ENCODE assay signal across 18 cellular contexts in genomic region chr2:240528406-240529040, GRCh38. TPM values are rescaled to one million over a fixed set of nuclear protein-coding genes. Genes with fewer than 3 reads are reported as not detected.
DNase-seq lines count a peak whose midpoint lies in the region; ATAC-seq and TF ChIP-seq lines count a peak whose summit lies in the region.
"Had no signal": no experiment of that assay in that cellular context is flagged by ENCODE, and none has a peak within 500 bp of the region (broad histone marks: within the 10 kb centered on the region; RNA-seq: fewer than 3 reads in every experiment).

No MANE protein-coding gene starts in this region.

- H3K79me2 ChIP-seq in osteoblast (ENCODE audit: insufficient read depth, low read length), result no peaks in the 10 kb centered on the region

- H4K20me1 ChIP-seq in IMR-90 (ENCODE audit: insufficient read depth, low read length), result no peaks in the 10 kb centered on the region
- no peaks in the 10 kb centered on the region for H4K20me1 ChIP-seq in osteoblast (ENCODE audit: insufficient read depth, low read length)

- H3K9ac ChIP-seq in IMR-90 (ENCODE audit: low read depth, low read length), result no peak overlapping the region
- H3K9ac ChIP-seq: GM23248 had no signal

- H3K4me3 ChIP-seq in IMR-90 (ENCODE audit: insufficient read depth, low read depth, low read length), result no peak overlapping the region
- H3K4me3 ChIP-seq in osteoblast (ENCODE audit: insufficient read depth, low read length), result no peak overlapping the region
- H3K4me3 ChIP-seq: A549, GM23248 had no signal

- BruUV-seq in IMR-90 (replicated peaks; lab: Mats Ljungman, UMichigan), result no TSS peak

- 80% methylated on average over 2 of the region's 13 CpGs; no CpG with 5 or more reads in 1 of the 2 experiments for WGBS in IMR-90 (ENCODE audit: extremely low coverage in 2 of 2, insufficient read length in 1 of 2), 2 experiments

- H3K27ac ChIP-seq in IMR-90 (ENCODE audit: insufficient read depth, low read length) (no peak overlapping the region), osteoblast (ENCODE audit: low read depth, low read length) (no peak overlapping the region)
- H3K27ac ChIP-seq: A549, GM23248 had no signal

- H3K79me1 ChIP-seq in IMR-90 (ENCODE audit: low read depth in 1 of 2, low read length in 2 of 2), result peaks cover 0 to 6% of the 10 kb centered on the region in 2 experiments; a peak in 2 of 4 replicates

- no peak for TF ChIP-seq CTCF in IMR-90 (conservative IDR thresholded peaks at IDR 0.05; ENCODE audit: low read depth, low read length)
- TF ChIP-seq CTCF in osteoblast (IDR thresholded peaks at IDR 0.05; ENCODE audit: extremely low read depth, low read depth, low read length), result no peak
- TF ChIP-seq CTCF in type B pancreatic cell (conservative IDR thresholded peaks at IDR 0.05), result no peak

- peaks cover 86% of the 10 kb centered on the region for H3K36me3 Mint-ChIP-seq in activated naive CD8-positive, alpha-beta T cell treated with anti-CD3 and anti-CD28 coated beads, Interleukin-2, amount 50 U/mL, for 24 hours (ENCODE audit: low read depth)
- H3K36me3 Mint-ChIP-seq in activated naive CD8-positive, alpha-beta T cell treated with anti-CD3 and anti-CD28 coated beads for 36 hours, result peaks cover 86% of the 10 kb centered on the region
- H3K36me3 Mint-ChIP-seq in type B pancreatic cell, result peaks cover 59% of the 10 kb centered on the region

- dilution Hi-C loops in IMR-90 (cut with HindIII; ENCODE audit: low sequenced_read_pairs, unreplicated experiment), result no loop called here

- no peaks in the 10 kb centered on the region for H3K4me1 Mint-ChIP-seq in activated naive CD8-positive, alpha-beta T cell treated with anti-CD3 and anti-CD28 coated beads, Interleukin-2, amount 50 U/mL, for 24 hours
- no peaks in the 10 kb centered on the region for H3K4me1 Mint-ChIP-seq in activated naive CD8-positive, alpha-beta T cell treated with anti-CD3 and anti-CD28 coated beads for 36 hours
- no peaks in the 10 kb centered on the region for H3K4me1 Mint-ChIP-seq in type B pancreatic cell (ENCODE audit: unreplicated experiment)

- H3K27me3 ChIP-seq in IMR-90 (ENCODE audit: control insufficient read depth, insufficient read depth, low read length), result no peaks in the 10 kb centered on the region
- no peaks in the 10 kb centered on the region for H3K27me3 ChIP-seq in osteoblast (ENCODE audit: insufficient read depth, low read length)

- no peak overlapping the region for H2AK5ac ChIP-seq in IMR-90 (ENCODE audit: low read depth, low read length)

- peaks cover 23% of the 10 kb centered on the region for H3K9me3 ChIP-seq in IMR-90 (ENCODE audit: control insufficient read depth, insufficient read depth, low read length)
- peaks cover 2% of the 10 kb centered on the region for H3K9me3 ChIP-seq in osteoblast (ENCODE audit: low read depth, low read length)

- no peak overlapping the region for H3K27ac Mint-ChIP-seq in activated naive CD8-positive, alpha-beta T cell treated with anti-CD3 and anti-CD28 coated beads, Interleukin-2, amount 50 U/mL, for 24 hours
- no peak overlapping the region for H3K27ac Mint-ChIP-seq in activated naive CD8-positive, alpha-beta T cell treated with anti-CD3 and anti-CD28 coated beads for 36 hours
- no peak overlapping the region for H3K27ac Mint-ChIP-seq in type B pancreatic cell
- H3K27ac Mint-ChIP-seq: CD4-positive, alpha-beta T cell had no signal

- POLR2A ChIA-PET in IMR-90 (lab: Charles Lee; ENCODE audit: unreplicated experiment), result no interaction called here

- H4K5ac ChIP-seq in IMR-90 (ENCODE audit: low read depth, low read length), result no peak overlapping the region

- no peak for DNase-seq in activated naive CD8-positive, alpha-beta T cell treated with anti-CD3 and anti-CD28 coated beads, Interleukin-2, amount 50 U/mL, for 24 hours
- DNase-seq in activated naive CD8-positive, alpha-beta T cell treated with anti-CD3 and anti-CD28 coated beads for 36 hours, result no peak
- no peak for DNase-seq in IMR-90
- peak; percentile 65 for DNase-seq in osteoblast (ENCODE audit: insufficient read length, low spot score, missing footprints)
- peak; percentile 47 for DNase-seq in type B pancreatic cell (ENCODE audit: extremely low spot score, unreplicated experiment)
- no peak for DNase-seq in stimulated activated naive CD4-positive, alpha-beta T cell treated with Interleukin-2 at 50 U/mL for 16 hours (lab: John Stamatoyannopoulos, UW)
- no peak for DNase-seq in effector CD8-positive, alpha-beta T cell (lab: John Stamatoyannopoulos, UW)
- DNase-seq: CD4-positive, alpha-beta T cell; DMS153; GDM1; GM23248; HCEC 1CT; KBM-7; NCI-H1105; NCI-H1694; NCI-H2081 treated with DMSO at 0.1 percent for 48 hours; Right ventricle myocardium superior had no signal

- H3K36me3 ChIP-seq in IMR-90 (ENCODE audit: control insufficient read depth, insufficient read depth, low read length) (peaks cover 13% of the 10 kb centered on the region; the same call in 1 of the 2 replicates), osteoblast (ENCODE audit: insufficient read depth, low read length) (peaks cover 4% of the 10 kb centered on the region)

- peak; percentile 57 for ATAC-seq in activated naive CD8-positive, alpha-beta T cell treated with anti-CD3 and anti-CD28 coated beads, Interleukin-2, amount 50 U/mL, for 24 hours
- no peak for ATAC-seq in IMR-90 (ENCODE audit: low read depth)

- no peak overlapping the region for H3K4ac ChIP-seq in IMR-90 (ENCODE audit: low read depth, low read length)

- CTCF ChIA-PET in IMR-90 (lab: Yijun Ruan, JAX), result no interaction called here

- H2BK20ac ChIP-seq in IMR-90 (ENCODE audit: low read depth, low read length), result no peak overlapping the region

- no peak overlapping the region for H3K4me3 Mint-ChIP-seq in activated naive CD8-positive, alpha-beta T cell treated with anti-CD3 and anti-CD28 coated beads, Interleukin-2, amount 50 U/mL, for 24 hours
- H3K4me3 Mint-ChIP-seq in activated naive CD8-positive, alpha-beta T cell treated with anti-CD3 and anti-CD28 coated beads for 36 hours, result no peak overlapping the region
- no peak overlapping the region for H3K4me3 Mint-ChIP-seq in type B pancreatic cell
- H3K4me3 Mint-ChIP-seq: CD4-positive, alpha-beta T cell had no signal

- intact Hi-C loops in IMR-90 (cut with micrococcal nuclease), result no loop called here

- H4K91ac ChIP-seq in IMR-90 (ENCODE audit: insufficient read depth, low read depth, low read length), result no peak overlapping the region

- peaks cover 50% of the 10 kb centered on the region for H3K9me3 Mint-ChIP-seq in activated naive CD8-positive, alpha-beta T cell treated with anti-CD3 and anti-CD28 coated beads, Interleukin-2, amount 50 U/mL, for 24 hours
- peaks cover 46% of the 10 kb centered on the region for H3K9me3 Mint-ChIP-seq in activated naive CD8-positive, alpha-beta T cell treated with anti-CD3 and anti-CD28 coated beads for 36 hours
- H3K9me3 Mint-ChIP-seq in type B pancreatic cell, result peaks cover 24% of the 10 kb centered on the region

- no peak overlapping the region for H3K56ac ChIP-seq in IMR-90 (ENCODE audit: extremely low read depth, insufficient read depth, low read length)

- H2AFZ ChIP-seq in IMR-90 (replicated peaks; ENCODE audit: low read length, poor library complexity), result no peak overlapping the region
- no peak overlapping the region for H2AFZ ChIP-seq in osteoblast (ENCODE audit: low read length)
- H2AFZ ChIP-seq: GM23248 had no signal

- in situ Hi-C loops in IMR-90 (cut with MboI; ENCODE audit: low sequenced_read_pairs), result no loop called here

- no peak overlapping the region for H4K8ac ChIP-seq in IMR-90 (ENCODE audit: low read depth in 2 of 2, low read length in 2 of 2)

- TF ChIP-seq POLR2A in IMR-90 (IDR thresholded peaks at IDR 0.05; ENCODE audit: low read depth, low read length), result no peak

- H2BK120ac ChIP-seq in IMR-90 (ENCODE audit: low read depth, low read length), result no peak overlapping the region

- H3K14ac ChIP-seq in IMR-90 (replicated peaks; ENCODE audit: low read depth, low read length), result no peak overlapping the region

- H2BK15ac ChIP-seq in IMR-90 (ENCODE audit: low read depth, low read length), result no peak overlapping the region

- TF ChIP-seq RAD21 in IMR-90 (IDR thresholded peaks at IDR 0.05; ENCODE audit: low read length), result no peak

- H3K18ac ChIP-seq in IMR-90 (ENCODE audit: low read depth, low read length), result no peak overlapping the region

- H2BK5ac ChIP-seq in IMR-90 (ENCODE audit: low read depth, low read length, poor library complexity, severe bottlenecking), result no peak overlapping the region

- no peaks in the 10 kb centered on the region for H3K27me3 Mint-ChIP-seq in activated naive CD8-positive, alpha-beta T cell treated with anti-CD3 and anti-CD28 coated beads, Interleukin-2, amount 50 U/mL, for 24 hours
- H3K27me3 Mint-ChIP-seq in activated naive CD8-positive, alpha-beta T cell treated with anti-CD3 and anti-CD28 coated beads for 36 hours, result no peaks in the 10 kb centered on the region
- H3K27me3 Mint-ChIP-seq in type B pancreatic cell, result no peaks in the 10 kb centered on the region
- H3K27me3 Mint-ChIP-seq: CD4-positive, alpha-beta T cell had no signal

- H3K9me1 ChIP-seq in IMR-90 (ENCODE audit: insufficient read depth, low read length), result no peaks in the 10 kb centered on the region; the same call in 1 of the 2 replicates

- peak overlapping the region; percentile 28 for H2AK9ac ChIP-seq in IMR-90 (replicated peaks; ENCODE audit: low read depth, low read length, poor library complexity)

- H3K4me2 ChIP-seq in IMR-90 (ENCODE audit: low read depth, low read length) (no peak overlapping the region), osteoblast (ENCODE audit: insufficient read depth, low read length) (no peak overlapping the region)
- H3K4me2 ChIP-seq: A549 had no signal

- no peak overlapping the region for H3K23ac ChIP-seq in IMR-90 (ENCODE audit: low read depth, low read length)

- H3K4me1 ChIP-seq in IMR-90 (ENCODE audit: control insufficient read depth, insufficient read depth, low read length), result no peaks in the 10 kb centered on the region
- no peaks in the 10 kb centered on the region for H3K4me1 ChIP-seq in osteoblast (ENCODE audit: insufficient read depth, low read length)
- H3K4me1 ChIP-seq: A549 had no signal

RNA-seq across cellular contexts. Expression of gene ANKMY1, which starts 29.3 kb away (rescaled TPM):
- 10 to 100 TPM; 13.3 to 15.9 TPM for total RNA-seq in activated naive CD8-positive, alpha-beta T cell treated with anti-CD3 and anti-CD28 coated beads for 36 hours
- total RNA-seq in IMR-90 (2012; rRNA removed) (2.9 and 3.3 TPM in 2 replicates), osteoblast (11.2 and 11.5 TPM in 2 replicates), type B pancreatic cell (ENCODE audit: low replicate concordance) (13.4 and 16.8 TPM in 2 replicates)
- polyA plus RNA-seq in IMR-90 (2012; rRNA removed), result 4.1 and 5.5 TPM in 2 replicates
- 2.3 and 2.6 TPM in 2 replicates for polyA plus RNA-seq in IMR-90 (2012; cell fraction: cytosol; rRNA removed)
- 16.4 and 17.5 TPM in 2 replicates for polyA plus RNA-seq in IMR-90 (2012; cell fraction: nucleus; rRNA removed; ENCODE audit: low replicate concordance)

RNA-seq across cellular contexts. Expression of gene DUSP28, which starts 31.6 kb away (rescaled TPM):
- total RNA-seq in activated naive CD8-positive, alpha-beta T cell treated with anti-CD3 and anti-CD28 coated beads for 36 hours, result 1 to 10 TPM; 6.7 to 6.9 TPM
- 1.1 and 2.5 TPM in 2 replicates for total RNA-seq in IMR-90 (2012; rRNA removed)
- 3.3 TPM in 2 replicates for polyA plus RNA-seq in IMR-90 (2012; rRNA removed)
- polyA plus RNA-seq in IMR-90 (2012; cell fraction: cytosol; rRNA removed), result 3.0 and 3.2 TPM in 2 replicates
- polyA plus RNA-seq in IMR-90 (2012; cell fraction: nucleus; rRNA removed; ENCODE audit: low replicate concordance), result 2.6 and 5.3 TPM in 2 replicates
- total RNA-seq in osteoblast, result 3.2 and 4.7 TPM in 2 replicates
- 4.3 and 6.4 TPM in 2 replicates for total RNA-seq in type B pancreatic cell (ENCODE audit: low replicate concordance)

RNA-seq across cellular contexts. Expression of gene RNPEPL1, which starts 39.8 kb away (rescaled TPM):
- 10 to 100 TPM; 33.8 to 37.2 TPM for total RNA-seq in activated naive CD8-positive, alpha-beta T cell treated with anti-CD3 and anti-CD28 coated beads for 36 hours
- total RNA-seq in IMR-90 (2012; rRNA removed) (3.8 and 3.9 TPM in 2 replicates), osteoblast (13.0 and 14.7 TPM in 2 replicates), type B pancreatic cell (ENCODE audit: low replicate concordance) (40.5 and 66.4 TPM in 2 replicates)
- 15.9 and 18.7 TPM in 2 replicates for polyA plus RNA-seq in IMR-90 (2012; rRNA removed)
- polyA plus RNA-seq in IMR-90 (2012; cell fraction: cytosol; rRNA removed), result 10.5 and 25.6 TPM in 2 replicates
- polyA plus RNA-seq in IMR-90 (2012; cell fraction: nucleus; rRNA removed; ENCODE audit: low replicate concordance), result 31.4 and 92.4 TPM in 2 replicates

RNA-seq across cellular contexts. Expression of gene CAPN10, which starts 58.0 kb away (rescaled TPM):
- total RNA-seq in activated naive CD8-positive, alpha-beta T cell treated with anti-CD3 and anti-CD28 coated beads for 36 hours, result 10 to 100 TPM; 30.1 to 32.3 TPM
- total RNA-seq in IMR-90 (2012; rRNA removed), result 5.6 and 6.3 TPM in 2 replicates
- 20.9 and 27.4 TPM in 2 replicates for polyA plus RNA-seq in IMR-90 (2012; rRNA removed)
- 11.6 and 19.3 TPM in 2 replicates for polyA plus RNA-seq in IMR-90 (2012; cell fraction: cytosol; rRNA removed)
- polyA plus RNA-seq in IMR-90 (2012; cell fraction: nucleus; rRNA removed; ENCODE audit: low replicate concordance), result 72.5 and 181 TPM in 2 replicates
- total RNA-seq in osteoblast, result 21.0 and 22.1 TPM in 2 replicates
- total RNA-seq in type B pancreatic cell (ENCODE audit: low replicate concordance), result 36.3 and 55.2 TPM in 2 replicates

Comparison
In these comparisons a context has a peak if more than half of its experiments do, and no peak if none do; other contexts are left out.
1. DNase-seq: peak in osteoblast (single experiment) and type B pancreatic cell (single experiment); none in activated naive CD8-positive, alpha-beta T cell treated with anti-CD3 and anti-CD28 coated beads, Interleukin-2, amount 50 U/mL, for 24 hours (single experiment), activated naive CD8-positive, alpha-beta T cell treated with anti-CD3 and anti-CD28 coated beads for 36 hours (single experiment), IMR-90 (single experiment), stimulated activated naive CD4-positive, alpha-beta T cell treated with Interleukin-2 at 50 U/mL for 16 hours (single experiment) and effector CD8-positive, alpha-beta T cell (single experiment).